In genomic region chr5:176601901-176602300, GRCh38 we compare ENCODE assay signal across 1 cellular context.
TF ChIP-seq lines count a peak whose summit lies in the region.

No MANE protein-coding gene starts in this region.

TF ChIP-seq in H1, 55 proteins besides CTCF, POLR2A, EP300 and RAD21:
- TF ChIP-seq FOSL1 (IDR thresholded peaks at IDR 0.05; ENCODE audit: insufficient read depth, low read depth, low read length): no peak
- TF ChIP-seq TAF7 (optimal IDR thresholded peaks at IDR 0.05; ENCODE audit: borderline replicate concordance, low read depth, low read length): no peak
- TF ChIP-seq CEBPB (IDR thresholded peaks at IDR 0.05; ENCODE audit: low read depth, low read length): no peak
- TF ChIP-seq RNF2 (IDR thresholded peaks at IDR 0.05; ENCODE audit: borderline replicate concordance, low read depth, low read length, missing control alignments, poor library complexity, severe bottlenecking): no peak
- TF ChIP-seq SP4 (IDR thresholded peaks at IDR 0.05; ENCODE audit: low read length): no peak
- TF ChIP-seq ZNF274 (IDR thresholded peaks at IDR 0.05; ENCODE audit: borderline replicate concordance, extremely low read depth, low read length): no peak
- TF ChIP-seq RBBP5 (IDR thresholded peaks at IDR 0.05; ENCODE audit: borderline replicate concordance, low read depth, low read length): no peak
- TF ChIP-seq TAF1 (IDR thresholded peaks at IDR 0.05; ENCODE audit: low read depth, low read length): no peak
- no peak for TF ChIP-seq HDAC6 (IDR thresholded peaks at IDR 0.05; ENCODE audit: low read depth, low read length)
- TF ChIP-seq RFX5 (IDR thresholded peaks at IDR 0.05; ENCODE audit: borderline replicate concordance, low read depth, low read length): no peak
- TF ChIP-seq PHF8 (conservative IDR thresholded peaks at IDR 0.05; ENCODE audit: low read depth, low read length): no peak
- TF ChIP-seq CTBP2 (IDR thresholded peaks at IDR 0.05; ENCODE audit: borderline replicate concordance, insufficient read depth, insufficient read length, low read length): no peak
